In the genomic region with DNA sequence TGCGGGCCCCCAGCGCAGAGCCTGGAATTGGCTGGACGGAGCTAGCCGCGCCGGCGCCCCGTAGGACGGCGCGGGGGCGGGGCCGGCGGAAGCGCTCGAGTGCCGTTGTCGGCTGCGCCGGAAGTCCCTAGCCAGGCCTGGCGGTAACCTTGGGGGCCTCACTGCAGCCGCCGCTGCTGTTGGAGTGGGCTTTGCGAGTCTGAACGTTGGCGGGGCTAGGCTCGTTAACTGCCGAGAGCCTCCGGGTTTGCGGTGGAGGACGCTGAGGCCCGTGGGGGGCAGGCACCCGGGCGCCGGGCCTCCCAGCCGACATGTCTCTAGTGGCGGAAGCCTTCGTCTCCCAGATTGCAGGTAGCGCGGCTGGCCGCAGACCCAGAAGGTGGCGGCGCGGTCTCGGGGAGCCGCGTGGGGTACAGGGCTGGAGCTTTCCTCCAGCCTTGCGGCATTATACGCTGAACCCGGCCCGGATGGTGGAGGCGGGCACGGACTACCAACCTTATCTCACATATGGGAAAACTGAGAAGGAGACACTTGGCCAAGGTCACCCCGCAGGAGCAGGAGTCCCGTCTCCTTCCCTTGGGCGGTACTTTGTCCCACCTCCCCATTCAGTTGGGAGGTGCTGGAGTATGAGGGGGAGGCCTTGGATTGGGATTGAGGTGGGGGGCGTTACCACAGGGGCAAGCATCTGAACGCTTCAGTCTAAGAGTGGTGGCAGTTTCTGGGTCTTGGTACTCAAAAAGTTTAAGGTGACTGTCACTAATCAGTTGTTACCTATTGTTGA, we compare ENCODE assay signal across 8 cellular contexts. TPM values are rescaled to one million over a fixed set of nuclear protein-coding genes. Genes with fewer than 3 reads are reported as not detected.
DNase-seq lines count a peak whose midpoint lies in the region; ATAC-seq and TF ChIP-seq lines count a peak whose summit lies in the region.

A gene (plus strand): TSS at position 124 of the 781 bp plus-strand sequence. CDS start 188 bp downstream, at position 312.

- intact Hi-C loops in activated CD4-positive, alpha-beta memory T cell treated with anti-CD3 and anti-CD28 coated beads for 36 hours (cut with micrococcal nuclease): loop anchor here (1.0 to 5.0 kb wide), 3 partner anchors 19 to 1123 kb away; a partner anchor contains a TSS
- intact Hi-C loops in lower lobe of right lung (cut with DNase I): no loop called here

- H3K9me3 Mint-ChIP-seq in CD4-positive, CD25-positive, alpha-beta regulatory T cell: peaks cover 0 to 4% (median 0%) of the 10 kb centered on the region in 7 donors
- no peaks in the 10 kb centered on the region for H3K9me3 Mint-ChIP-seq in activated CD4-positive, alpha-beta memory T cell treated with anti-CD3 and anti-CD28 coated beads for 36 hours

- ATAC-seq in CD4-positive, CD25-positive, alpha-beta regulatory T cell (ENCODE audit: low read depth in 2 of 2): peak; percentile 90
- ATAC-seq in GM19372 (IDR thresholded peaks at IDR 0.05; ENCODE audit: low read depth, unreplicated experiment): peak; percentile 94
- peak; percentile 96 for ATAC-seq in HG03521 (IDR thresholded peaks at IDR 0.05; ENCODE audit: unreplicated experiment)
- peak; percentile 98 to 100 for ATAC-seq in lower lobe of right lung

- H3K27me3 ChIP-seq in CD4-positive, CD25-positive, alpha-beta regulatory T cell (ENCODE audit: control insufficient read depth, insufficient read depth, low read length): peaks cover 7% of the 10 kb centered on the region
- H3K27me3 ChIP-seq in duodenal mucosa (ENCODE audit: control insufficient read depth in 1 of 2, insufficient read depth in 2 of 2, low read length in 2 of 2): peaks cover 0 to 11% of the 10 kb centered on the region in 2 donors
- H3K27me3 ChIP-seq in lower lobe of right lung (ENCODE audit: low read depth): peaks cover 3% of the 10 kb centered on the region

- H3K27ac ChIP-seq in CD4-positive, CD25-positive, alpha-beta regulatory T cell (ENCODE audit: insufficient read depth, low read length, poor library complexity, severe bottlenecking): peak within 1 kb of the TSS; percentile 68
- H3K27ac ChIP-seq in duodenal mucosa (ENCODE audit: low read depth, low read length) (peak within 1 kb of the TSS; percentile 78), lower lobe of right lung (peak within 1 kb of the TSS; percentile 91)

- H3K27ac Mint-ChIP-seq in CD4-positive, CD25-positive, alpha-beta regulatory T cell: peak within 1 kb of the TSS; percentile 89 to 94 (median 89)
- peak within 1 kb of the TSS; percentile 84 for H3K27ac Mint-ChIP-seq in activated CD4-positive, alpha-beta memory T cell treated with anti-CD3 and anti-CD28 coated beads for 36 hours

- no peaks in the 10 kb centered on the region for H3K36me3 ChIP-seq in CD4-positive, CD25-positive, alpha-beta regulatory T cell (ENCODE audit: control insufficient read depth, insufficient read depth, low read length)
- H3K36me3 ChIP-seq in duodenal mucosa (ENCODE audit: control insufficient read depth in 1 of 2, insufficient read depth in 2 of 2, low read length in 2 of 2): no peaks in the 10 kb centered on the region
- H3K36me3 ChIP-seq in lower lobe of right lung: no peaks in the 10 kb centered on the region

- CTCF ChIA-PET in activated CD4-positive, alpha-beta memory T cell treated with anti-CD3 and anti-CD28 coated beads for 36 hours (lab: Charles Lee): interaction anchor here (0.5 to 1.4 kb wide), 2 partner anchors 187 to 1018 kb away, joined by 3 to 6 read pairs; no protein-coding TSS in a partner anchor

- peak within 1 kb of the TSS; percentile 87 for H3K4me3 ChIP-seq in CD4-positive, CD25-positive, alpha-beta regulatory T cell (ENCODE audit: low read depth, low read length)
- peak within 1 kb of the TSS; percentile 94 to 99 for H3K4me3 ChIP-seq in duodenal mucosa (ENCODE audit: low read depth in 1 of 2, low read length in 2 of 2)
- H3K4me3 ChIP-seq in lower lobe of right lung: peak within 1 kb of the TSS; percentile 93

- H3K9me3 ChIP-seq in CD4-positive, CD25-positive, alpha-beta regulatory T cell (ENCODE audit: control insufficient read depth in 2 of 2, low read length in 2 of 2): no peaks in the 10 kb centered on the region
- H3K9me3 ChIP-seq in duodenal mucosa (ENCODE audit: control insufficient read depth in 1 of 2, low read length in 2 of 2) (no peaks in the 10 kb centered on the region), lower lobe of right lung (no peaks in the 10 kb centered on the region)

- H3K4me3 Mint-ChIP-seq in CD4-positive, CD25-positive, alpha-beta regulatory T cell: peak within 1 kb of the TSS; percentile 91 to 98 (median 96)
- peak within 1 kb of the TSS; percentile 98 for H3K4me3 Mint-ChIP-seq in activated CD4-positive, alpha-beta memory T cell treated with anti-CD3 and anti-CD28 coated beads for 36 hours

- H3K4me1 Mint-ChIP-seq in CD4-positive, CD25-positive, alpha-beta regulatory T cell: peaks cover 12 to 44% (median 23%) of the 10 kb centered on the region in 4 donors
- peaks cover 16% of the 10 kb centered on the region for H3K4me1 Mint-ChIP-seq in activated CD4-positive, alpha-beta memory T cell treated with anti-CD3 and anti-CD28 coated beads for 36 hours (ENCODE audit: low read depth)

- peaks cover 5% of the 10 kb centered on the region for H3K36me3 Mint-ChIP-seq in CD4-positive, CD25-positive, alpha-beta regulatory T cell
- H3K36me3 Mint-ChIP-seq in activated CD4-positive, alpha-beta memory T cell treated with anti-CD3 and anti-CD28 coated beads for 36 hours: no peaks in the 10 kb centered on the region

- TF ChIP-seq CTCF in lower lobe of right lung (IDR thresholded peaks at IDR 0.05): no peak

- POLR2A ChIA-PET in activated CD4-positive, alpha-beta memory T cell treated with anti-CD3 and anti-CD28 coated beads for 36 hours (lab: Charles Lee): no interaction called here

- H3K4me1 ChIP-seq in CD4-positive, CD25-positive, alpha-beta regulatory T cell (ENCODE audit: control insufficient read depth, insufficient read depth, low read length, poor library complexity, severe bottlenecking): peaks cover 14% of the 10 kb centered on the region
- H3K4me1 ChIP-seq in duodenal mucosa (ENCODE audit: control insufficient read depth in 1 of 2, insufficient read depth in 2 of 2, low read length in 2 of 2) (peaks cover 0 to 4% of the 10 kb centered on the region in 2 donors), lower lobe of right lung (peaks cover 10% of the 10 kb centered on the region)

- peak within 1 kb of the TSS; percentile 83 to 89 for H3K9ac ChIP-seq in duodenal mucosa (ENCODE audit: low read depth in 1 of 2, low read length in 2 of 2)

- peak; percentile 50 to 85 (median 74) for DNase-seq in CD4-positive, CD25-positive, alpha-beta regulatory T cell
- DNase-seq in NCI-H774 (lab: John Stamatoyannopoulos, UW): peak; percentile 80
- peak; percentile 79 for DNase-seq in activated CD4-positive, alpha-beta memory T cell treated with anti-CD3 and anti-CD28 coated beads for 36 hours
- DNase-seq in lower lobe of right lung: peak; percentile 85
- DNase-seq in stimulated activated CD4-positive, alpha-beta T cell treated with anti-CD3 and anti-CD28 coated beads, TNF-alpha, amount 100 ng/mL, for 4 hours (ENCODE audit: low read depth in 3 of 3): peak; percentile 37 to 67 (median 41)

- H3K27me3 Mint-ChIP-seq in CD4-positive, CD25-positive, alpha-beta regulatory T cell: peaks cover 11% of the 10 kb centered on the region
- peaks cover 2% of the 10 kb centered on the region for H3K27me3 Mint-ChIP-seq in activated CD4-positive, alpha-beta memory T cell treated with anti-CD3 and anti-CD28 coated beads for 36 hours

RNA-seq across cellular contexts. Expression of the gene that starts here (rescaled TPM):
- total RNA-seq in CD4-positive, CD25-positive, alpha-beta regulatory T cell: 7.1 TPM
- polyA plus RNA-seq in CD4-positive, CD25-positive, alpha-beta regulatory T cell: 10 to 100 TPM; 19.4 to 23.2 (median 22.4) TPM
- 10 to 100 TPM; 25.8 to 28.2 TPM for total RNA-seq in activated CD4-positive, alpha-beta memory T cell treated with anti-CD3 and anti-CD28 coated beads for 36 hours
- 16.2 TPM for total RNA-seq in lower lobe of right lung

Comparison
In these comparisons a context has a peak if more than half of its experiments do, and no peak if none do; other contexts are left out.
1. Peak in every context shown above with its lines: DNase-seq, ATAC-seq, H3K4me3 ChIP-seq and H3K27ac ChIP-seq.